In genomic region chr6:161227004-161227950, GRCh38 we compare ENCODE assay signal across 9 cellular contexts. TPM values are rescaled to one million over a fixed set of nuclear protein-coding genes. Genes with fewer than 3 reads are reported as not detected.
DNase-seq lines count a peak whose midpoint lies in the region; ATAC-seq and TF ChIP-seq lines count a peak whose summit lies in the region.
"Had no signal": no experiment of that assay in that cellular context is flagged by ENCODE, and none has a peak within 500 bp of the region (broad histone marks: within the 10 kb centered on the region; RNA-seq: fewer than 3 reads in every experiment).

No MANE protein-coding gene starts in this region.

- no peaks in the 10 kb centered on the region for H4K20me1 ChIP-seq in osteoblast (ENCODE audit: insufficient read depth, low read length)

- peaks cover 3% of the 10 kb centered on the region for H3K79me2 ChIP-seq in osteoblast (ENCODE audit: insufficient read depth, low read length)

- WGBS in thyroid gland, 2 donors = 86 to 88% methylated on average over 15 of the region's 15 CpGs

- no peaks in the 10 kb centered on the region for H3K27me3 Mint-ChIP-seq in endothelial cell (ENCODE audit: unreplicated experiment)

- TF ChIP-seq POLR2A in thyroid gland (IDR thresholded peaks at IDR 0.05) = no peak

- TF ChIP-seq CTCF in endothelial cell (IDR thresholded peaks at IDR 0.05; ENCODE audit: unreplicated experiment) (no peak), osteoblast (IDR thresholded peaks at IDR 0.05; ENCODE audit: extremely low read depth, low read depth, low read length) (no peak), thyroid gland (IDR thresholded peaks at IDR 0.05) (no peak)

- H3K27me3 ChIP-seq in osteoblast (ENCODE audit: insufficient read depth, low read length) (no peaks in the 10 kb centered on the region), thyroid gland (no peaks in the 10 kb centered on the region)

- intact Hi-C loops in thyroid gland (cut with DNase I) = no loop called here

- H3K36me3 Mint-ChIP-seq in endothelial cell (ENCODE audit: low read depth, unreplicated experiment) = peaks cover 22% of the 10 kb centered on the region

- H3K9me3 Mint-ChIP-seq in endothelial cell (ENCODE audit: unreplicated experiment) = no peaks in the 10 kb centered on the region

- DNase-seq in endothelial cell (ENCODE audit: low spot score) (no peak), osteoblast (ENCODE audit: insufficient read length, low spot score, missing footprints) (no peak), thyroid gland (no peak), activated gamma-delta T cell treated with Interleukin-2 at 50 U/mL for 16 hours (no peak), amygdala (lab: John Stamatoyannopoulos, UW) (no peak)
- DNase-seq: activated CD4-positive, alpha-beta T cell treated with anti-CD3 and anti-CD28 coated beads, Interleukin-2, amount 50 U/mL, for 1 hour; NCI-H1694 had no signal

- H3K4me2 ChIP-seq in osteoblast (ENCODE audit: insufficient read depth, low read length) = no peak overlapping the region

- no peak overlapping the region for H2AFZ ChIP-seq in osteoblast (ENCODE audit: low read length)

- ATAC-seq in GM18868 (IDR thresholded peaks at IDR 0.05; ENCODE audit: unreplicated experiment) = peak; percentile 30
- ATAC-seq in HG03354 (IDR thresholded peaks at IDR 0.05; ENCODE audit: poor library complexity, severe bottlenecking, unreplicated experiment) = peak; percentile 10

- H3K4me3 ChIP-seq in osteoblast (ENCODE audit: insufficient read depth, low read length) = no peak overlapping the region
- no peak overlapping the region for H3K4me3 ChIP-seq in thyroid gland (replicated peaks in 1 of 3)

- peaks cover 35% of the 10 kb centered on the region for H3K4me1 Mint-ChIP-seq in endothelial cell (ENCODE audit: unreplicated experiment)

- H3K4me1 ChIP-seq in osteoblast (ENCODE audit: insufficient read depth, low read length) (peaks cover 20% of the 10 kb centered on the region), thyroid gland (peaks cover 8 to 16% of the 10 kb centered on the region in 2 donors)

- peak overlapping the region; percentile 27 for H3K4me3 Mint-ChIP-seq in endothelial cell (ENCODE audit: unreplicated experiment)

- no peaks in the 10 kb centered on the region for H3K9me3 ChIP-seq in osteoblast (ENCODE audit: low read depth, low read length)
- no peaks in the 10 kb centered on the region for H3K9me3 ChIP-seq in thyroid gland

- peak overlapping the region; percentile 93 for H3K27ac ChIP-seq in osteoblast (ENCODE audit: low read depth, low read length)
- H3K27ac ChIP-seq in thyroid gland = no peak overlapping the region

- H3K36me3 ChIP-seq in osteoblast (ENCODE audit: insufficient read depth, low read length) (peaks cover 5% of the 10 kb centered on the region), thyroid gland (no peaks in the 10 kb centered on the region)

- H3K27ac Mint-ChIP-seq in endothelial cell (ENCODE audit: unreplicated experiment) = no peak overlapping the region

RNA-seq across cellular contexts. Expression of gene AGPAT4, which starts 46.6 kb away (rescaled TPM):
- total RNA-seq in endothelial cell (ENCODE audit: unreplicated experiment) = 25.2 TPM
- total RNA-seq in osteoblast = 13.8 and 16.8 TPM in 2 replicates
- 10 to 100 TPM in 1 of 4 donors, 1 to 10 TPM in 3; 6.1 to 12.8 (median 6.9) TPM for total RNA-seq in thyroid gland
